Comparison of ENCODE assay signal across 1 cellular context in the genomic region with DNA sequence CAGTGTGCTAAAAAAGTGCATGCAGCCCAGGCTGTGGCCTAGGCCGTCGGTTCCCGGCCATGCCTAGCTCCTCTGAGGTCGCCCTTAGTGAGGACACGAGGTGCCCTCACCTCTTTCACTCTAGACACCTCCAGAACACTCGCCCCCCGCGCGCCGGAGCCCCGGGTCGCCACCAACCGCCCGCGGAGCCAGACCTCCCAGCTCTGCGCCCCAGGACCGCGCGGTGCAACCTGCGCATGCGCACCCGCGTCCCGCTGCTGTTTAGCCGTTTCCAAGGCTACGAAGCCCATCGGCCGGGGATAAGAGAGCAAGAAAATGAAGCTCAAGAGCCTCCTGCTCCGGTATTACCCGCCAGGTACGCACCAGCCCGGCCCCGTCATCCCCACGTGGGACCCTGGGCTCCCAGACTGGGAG.
A peak's percentile ranks its signal among the peaks of the same experiment; 100 is the strongest.
TF ChIP-seq lines count a peak whose summit lies in the region.

A gene with protein sequence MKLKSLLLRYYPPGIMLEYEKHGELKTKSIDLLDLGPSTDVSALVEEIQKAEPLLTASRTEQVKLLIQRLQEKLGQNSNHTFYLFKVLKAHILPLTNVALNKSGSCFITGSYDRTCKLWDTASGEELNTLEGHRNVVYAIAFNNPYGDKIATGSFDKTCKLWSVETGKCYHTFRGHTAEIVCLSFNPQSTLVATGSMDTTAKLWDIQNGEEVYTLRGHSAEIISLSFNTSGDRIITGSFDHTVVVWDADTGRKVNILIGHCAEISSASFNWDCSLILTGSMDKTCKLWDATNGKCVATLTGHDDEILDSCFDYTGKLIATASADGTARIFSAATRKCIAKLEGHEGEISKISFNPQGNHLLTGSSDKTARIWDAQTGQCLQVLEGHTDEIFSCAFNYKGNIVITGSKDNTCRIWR (plus strand): TSS at position 257 of the 414 bp plus-strand sequence. CDS start 59 bp downstream, at position 316.

TF ChIP-seq in SK-N-SH, 30 proteins besides CTCF, POLR2A, EP300 and RAD21 (continued from another document):
- TF ChIP-seq GATA2 (CRISPR knock-in tag; IDR thresholded peaks at IDR 0.05) (no peak), FOXM1 (IDR thresholded peaks at IDR 0.05; ENCODE audit: low read depth) (no peak), POLR2AphosphoS5 (IDR thresholded peaks at IDR 0.05; ENCODE audit: low read depth, low read length) (no peak), NRF1 (IDR thresholded peaks at IDR 0.05; ENCODE audit: low read depth, low read length) (peak; percentile 81)
- TF ChIP-seq, protein P1, sequence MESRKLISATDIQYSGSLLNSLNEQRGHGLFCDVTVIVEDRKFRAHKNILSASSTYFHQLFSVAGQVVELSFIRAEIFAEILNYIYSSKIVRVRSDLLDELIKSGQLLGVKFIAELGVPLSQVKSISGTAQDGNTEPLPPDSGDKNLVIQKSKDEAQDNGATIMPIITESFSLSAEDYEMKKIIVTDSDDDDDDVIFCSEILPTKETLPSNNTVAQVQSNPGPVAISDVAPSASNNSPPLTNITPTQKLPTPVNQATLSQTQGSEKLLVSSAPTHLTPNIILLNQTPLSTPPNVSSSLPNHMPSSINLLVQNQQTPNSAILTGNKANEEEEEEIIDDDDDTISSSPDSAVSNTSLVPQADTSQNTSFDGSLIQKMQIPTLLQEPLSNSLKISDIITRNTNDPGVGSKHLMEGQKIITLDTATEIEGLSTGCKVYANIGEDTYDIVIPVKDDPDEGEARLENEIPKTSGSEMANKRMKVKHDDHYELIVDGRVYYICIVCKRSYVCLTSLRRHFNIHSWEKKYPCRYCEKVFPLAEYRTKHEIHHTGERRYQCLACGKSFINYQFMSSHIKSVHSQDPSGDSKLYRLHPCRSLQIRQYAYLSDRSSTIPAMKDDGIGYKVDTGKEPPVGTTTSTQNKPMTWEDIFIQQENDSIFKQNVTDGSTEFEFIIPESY (IDR thresholded peaks at IDR 0.05; ENCODE audit: borderline replicate concordance, low read depth) = no peak
- TF ChIP-seq, protein P2, sequence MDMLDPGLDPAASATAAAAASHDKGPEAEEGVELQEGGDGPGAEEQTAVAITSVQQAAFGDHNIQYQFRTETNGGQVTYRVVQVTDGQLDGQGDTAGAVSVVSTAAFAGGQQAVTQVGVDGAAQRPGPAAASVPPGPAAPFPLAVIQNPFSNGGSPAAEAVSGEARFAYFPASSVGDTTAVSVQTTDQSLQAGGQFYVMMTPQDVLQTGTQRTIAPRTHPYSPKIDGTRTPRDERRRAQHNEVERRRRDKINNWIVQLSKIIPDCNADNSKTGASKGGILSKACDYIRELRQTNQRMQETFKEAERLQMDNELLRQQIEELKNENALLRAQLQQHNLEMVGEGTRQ (IDR thresholded peaks at IDR 0.05; ENCODE audit: borderline replicate concordance, low read depth, low read length) = no peak
TF ChIP-seq in SK-N-SH: peak in this region for 2.
